8 cellular contexts compared by ENCODE assay signal in the genomic region with DNA sequence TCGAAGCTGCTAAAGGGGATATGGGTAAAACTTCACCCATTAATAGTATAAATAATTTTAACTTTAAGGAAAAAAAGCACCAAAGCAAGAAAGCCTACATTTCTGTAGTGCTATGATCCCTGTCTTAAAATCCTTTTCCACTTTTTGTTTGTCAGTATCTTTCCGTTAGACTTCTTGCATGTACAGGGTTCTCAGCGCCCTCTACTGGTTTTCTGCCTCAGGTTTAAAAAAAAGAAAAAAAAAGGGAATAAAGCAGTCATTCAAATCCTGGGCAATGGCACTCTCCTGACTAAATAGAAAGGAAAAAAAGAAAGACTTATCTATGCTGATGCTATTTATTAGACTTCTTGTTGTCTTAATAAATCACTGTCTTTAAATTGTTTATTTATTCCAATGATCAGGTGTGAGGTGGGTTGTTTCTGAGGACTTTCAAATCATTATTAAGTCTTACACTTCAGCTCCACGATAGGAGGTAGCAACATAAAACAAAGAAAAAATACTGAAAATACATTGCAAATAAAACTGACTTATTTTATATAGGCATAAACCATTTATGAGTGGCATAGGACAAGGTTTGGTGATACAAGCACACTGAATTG.
DNase-seq lines count a peak whose midpoint lies in the region; ATAC-seq lines count a peak whose summit lies in the region.

No MANE protein-coding gene starts in this region.

- H3K9me3 ChIP-seq in adipocyte (ENCODE audit: control insufficient read depth, low read length), result no peaks in the 10 kb centered on the region

- H3K36me3 ChIP-seq in adipocyte (ENCODE audit: control insufficient read depth, insufficient read depth, low read length, severe bottlenecking), result no peaks in the 10 kb centered on the region

- no peaks in the 10 kb centered on the region for H3K9me3 Mint-ChIP-seq in immature natural killer cell

- H3K4me1 Mint-ChIP-seq in immature natural killer cell, result no peaks in the 10 kb centered on the region

- H3K27ac Mint-ChIP-seq in immature natural killer cell, result no peak overlapping the region

- H3K4me1 ChIP-seq in adipocyte (ENCODE audit: control insufficient read depth, insufficient read depth, low read length), result no peaks in the 10 kb centered on the region

- no peak overlapping the region for H3K9ac ChIP-seq in adipocyte (ENCODE audit: low read length)

- H3K4me3 Mint-ChIP-seq in immature natural killer cell, result no peak overlapping the region

- H3K4me3 ChIP-seq in adipocyte (ENCODE audit: low read length), result no peak overlapping the region

- DNase-seq in DMS114 treated with DMSO at 0.1 percent for 48 hours (lab: John Stamatoyannopoulos, UW; ENCODE audit: unreplicated experiment) (peak; percentile 54), NCI-H524 (lab: John Stamatoyannopoulos, UW) (peak; percentile 23 to 53), adipocyte (ENCODE audit: low read depth) (peak; percentile 92), immature natural killer cell (peak in 2 of 3 donors; percentile 31 to 32), stromal cell of bone marrow (ENCODE audit: low read depth) (peak; percentile 33)

- peaks cover 0 to 7% (median 0%) of the 10 kb centered on the region in 3 donors for H3K27me3 Mint-ChIP-seq in immature natural killer cell (ENCODE audit: low read depth in 3 of 3)

- H3K27me3 ChIP-seq in adipocyte (replicated peaks; ENCODE audit: control insufficient read depth, insufficient read depth, low read length), result no peaks in the 10 kb centered on the region

- ATAC-seq in HG03342 (IDR thresholded peaks at IDR 0.05; ENCODE audit: unreplicated experiment), result peak; percentile 57
- no peak for ATAC-seq in GM21528 (IDR thresholded peaks at IDR 0.05; ENCODE audit: low FRiP score, unreplicated experiment)
- no peak for ATAC-seq in GM19397 (IDR thresholded peaks at IDR 0.05; ENCODE audit: unreplicated experiment)

- H3K36me3 Mint-ChIP-seq in immature natural killer cell, result no peaks in the 10 kb centered on the region

Comparison
In these comparisons a context has a peak if more than half of its experiments do, and no peak if none do; other contexts are left out.
1. DNase-seq: peak in every context shown above with its lines; median percentile 92 in adipocyte; 54 in DMS114 treated with DMSO at 0.1 percent for 48 hours; 38 in NCI-H524; 33 in stromal cell of bone marrow; 32 in immature natural killer cell.